8 cellular contexts compared by ENCODE assay signal in genomic region chr2:24827321-24828261, GRCh38. TPM values are rescaled to one million over a fixed set of nuclear protein-coding genes. Genes with fewer than 3 reads are reported as not detected.
DNase-seq lines count a peak whose midpoint lies in the region; ATAC-seq and TF ChIP-seq lines count a peak whose summit lies in the region.

No MANE protein-coding gene starts in this region.

- no peak overlapping the region for H4K91ac ChIP-seq in mesenchymal stem cell (ENCODE audit: low read length)

- POLR2A ChIA-PET in activated CD8-positive, alpha-beta T cell treated with anti-CD3 and anti-CD28 coated beads for 36 hours (lab: Charles Lee), result interaction anchor here (0.8 to 1.1 kb wide), 2 partner anchors 9 to 34 kb away, joined by 3 read pairs; partner anchors contain the start of genes CENPO and PTRHD1

- H3K4me1 Mint-ChIP-seq in activated CD8-positive, alpha-beta T cell treated with anti-CD3 and anti-CD28 coated beads for 36 hours (ENCODE audit: low read depth), result peaks cover 18% of the 10 kb centered on the region

- H3K36me3 Mint-ChIP-seq in activated CD8-positive, alpha-beta T cell treated with anti-CD3 and anti-CD28 coated beads for 36 hours (ENCODE audit: low read depth), result peaks cover 26% of the 10 kb centered on the region

- ATAC-seq in GM18870 (IDR thresholded peaks at IDR 0.05; ENCODE audit: unreplicated experiment) (peak; percentile 57), HG03520 (IDR thresholded peaks at IDR 0.05; ENCODE audit: unreplicated experiment) (peak; percentile 89)
- peak; percentile 86 for ATAC-seq in activated CD8-positive, alpha-beta T cell treated with anti-CD3 and anti-CD28 coated beads for 36 hours

- H2AFZ ChIP-seq in mesenchymal stem cell (ENCODE audit: low read depth, low read length), result no peak overlapping the region

- intact Hi-C loops in activated CD8-positive, alpha-beta T cell treated with anti-CD3 and anti-CD28 coated beads for 36 hours (cut with micrococcal nuclease), result loop anchor here (2.0 kb wide), 1 partner anchor 417 kb away; no protein-coding TSS in a partner anchor

- no peaks in the 10 kb centered on the region for H3K9me3 Mint-ChIP-seq in activated CD8-positive, alpha-beta T cell treated with anti-CD3 and anti-CD28 coated beads for 36 hours

- H3K4ac ChIP-seq in mesenchymal stem cell (ENCODE audit: low read depth in 1 of 2, low read length in 2 of 2), result peak overlapping the region in 1 of 2 experiments; percentile 42

- peak overlapping the region; percentile 43 for H3K27ac Mint-ChIP-seq in activated CD8-positive, alpha-beta T cell treated with anti-CD3 and anti-CD28 coated beads for 36 hours

- H3K4me2 ChIP-seq in mesenchymal stem cell (ENCODE audit: low read length, poor library complexity, severe bottlenecking), result no peak overlapping the region

- H3K79me1 ChIP-seq in mesenchymal stem cell (replicated peaks; ENCODE audit: low read length, poor library complexity, severe bottlenecking), result peaks cover 15% of the 10 kb centered on the region

- no peak overlapping the region for H3K9ac ChIP-seq in mesenchymal stem cell (ENCODE audit: low read length)

- H2BK15ac ChIP-seq in mesenchymal stem cell (ENCODE audit: low read depth, poor library complexity, severe bottlenecking), result peak overlapping the region; percentile 3

- no peak overlapping the region for H3K14ac ChIP-seq in mesenchymal stem cell (ENCODE audit: low read length in 2 of 2)

- no peaks in the 10 kb centered on the region for H3K4me1 ChIP-seq in effector memory CD4-positive, alpha-beta T cell (ENCODE audit: control insufficient read depth, insufficient read depth, low read length, poor library complexity, severe bottlenecking)
- H3K4me1 ChIP-seq in mesenchymal stem cell (ENCODE audit: control insufficient read depth, insufficient read depth, low read depth, low read length), result peaks cover 24% of the 10 kb centered on the region

- no peaks in the 10 kb centered on the region for H3K27me3 Mint-ChIP-seq in activated CD8-positive, alpha-beta T cell treated with anti-CD3 and anti-CD28 coated beads for 36 hours

- no peaks in the 10 kb centered on the region for H3K36me3 ChIP-seq in effector memory CD4-positive, alpha-beta T cell (ENCODE audit: control insufficient read depth, insufficient read depth, low read length)
- H3K36me3 ChIP-seq in mesenchymal stem cell (ENCODE audit: control insufficient read depth in 1 of 2, insufficient read depth in 2 of 2, low read depth in 1 of 2, low read length in 2 of 2), result peaks cover 12 to 31% of the 10 kb centered on the region in 2 experiments

- H2AK5ac ChIP-seq in mesenchymal stem cell (ENCODE audit: low read length, severe bottlenecking), result no peak overlapping the region

- H4K8ac ChIP-seq in mesenchymal stem cell (ENCODE audit: low read length), result peak overlapping the region; percentile 68

- no peak overlapping the region for H3K4me3 Mint-ChIP-seq in activated CD8-positive, alpha-beta T cell treated with anti-CD3 and anti-CD28 coated beads for 36 hours

- H3K27me3 ChIP-seq in effector memory CD4-positive, alpha-beta T cell (replicated peaks; ENCODE audit: control insufficient read depth, insufficient read depth, low read length, poor library complexity, severe bottlenecking), result no peaks in the 10 kb centered on the region
- no peaks in the 10 kb centered on the region for H3K27me3 ChIP-seq in mesenchymal stem cell (ENCODE audit: control insufficient read depth in 1 of 2, insufficient read depth in 1 of 2, low read length in 2 of 2)

- no peak overlapping the region for H2BK120ac ChIP-seq in mesenchymal stem cell (ENCODE audit: low read depth, low read length)

- H3K18ac ChIP-seq in mesenchymal stem cell (ENCODE audit: low read depth in 1 of 2, low read length in 2 of 2), result no peak overlapping the region

- H3K9me3 ChIP-seq in effector memory CD4-positive, alpha-beta T cell (ENCODE audit: control insufficient read depth, low read length), result no peaks in the 10 kb centered on the region
- H3K9me3 ChIP-seq in mesenchymal stem cell (ENCODE audit: control insufficient read depth, low read length), result no peaks in the 10 kb centered on the region

- DNase-seq in AG10803 (ENCODE audit: low read depth) (peak; percentile 86), NCI-H82 treated with DMSO at 0.1 percent for 48 hours (lab: John Stamatoyannopoulos, UW; ENCODE audit: unreplicated experiment) (peak; percentile 38), mesenchymal stem cell (peak; percentile 88)
- peak; percentile 85 for DNase-seq in activated CD8-positive, alpha-beta T cell treated with anti-CD3 and anti-CD28 coated beads for 36 hours
- DNase-seq in effector memory CD4-positive, alpha-beta T cell, result peak; percentile 38 to 57 (median 42)
- DNase-seq in stimulated activated CD8-positive, alpha-beta memory T cell treated with anti-CD3 and anti-CD28 coated beads, Interleukin-15, amount 100 ng/mL, for 24 hours (ENCODE audit: low read depth), result peak; percentile 28

- H3K4me3 ChIP-seq in AG10803 (ENCODE audit: low read length) (no peak overlapping the region), mesenchymal stem cell (ENCODE audit: insufficient read depth in 1 of 2, low read depth in 1 of 2, low read length in 2 of 2) (no peak overlapping the region)
- no peak overlapping the region for H3K4me3 ChIP-seq in effector memory CD4-positive, alpha-beta T cell (ENCODE audit: insufficient read depth, low read depth, low read length, poor library complexity, severe bottlenecking)

- no peak overlapping the region for H3K23ac ChIP-seq in mesenchymal stem cell (ENCODE audit: low read length in 2 of 2)

- no peak overlapping the region for H2BK5ac ChIP-seq in mesenchymal stem cell (ENCODE audit: low read depth, low read length, poor library complexity, severe bottlenecking)

- no peak overlapping the region for H3K27ac ChIP-seq in effector memory CD4-positive, alpha-beta T cell (ENCODE audit: insufficient read depth, low read length, poor library complexity, severe bottlenecking)
- no peak overlapping the region for H3K27ac ChIP-seq in mesenchymal stem cell (ENCODE audit: low read length, poor library complexity, severe bottlenecking)

- peak; percentile 98 for TF ChIP-seq CTCF in AG10803 (conservative IDR thresholded peaks at IDR 0.05; ENCODE audit: low read length)
- TF ChIP-seq CTCF in activated CD8-positive, alpha-beta T cell treated with anti-CD3 and anti-CD28 coated beads for 36 hours (IDR thresholded peaks at IDR 0.05), result peak; percentile 84

- CTCF ChIA-PET in activated CD8-positive, alpha-beta T cell treated with anti-CD3 and anti-CD28 coated beads for 36 hours (lab: Charles Lee), result interaction anchor here (0.6 to 5.5 kb wide), 31 partner anchors 9 to 438 kb away, joined by 3 to 94 read pairs (median 3); no protein-coding TSS in a partner anchor

- no peak overlapping the region for H2BK12ac ChIP-seq in mesenchymal stem cell (ENCODE audit: low read length in 2 of 2)

- 57% methylated on average over 31 of the region's 31 CpGs for WGBS in mesenchymal stem cell

RNA-seq across cellular contexts. Expression of gene CENPO, which starts 34.4 kb away (rescaled TPM):
- total RNA-seq in activated CD8-positive, alpha-beta T cell treated with anti-CD3 and anti-CD28 coated beads for 36 hours, result 10 to 100 TPM; 40.7 to 41.9 TPM
- 9.8 TPM for polyA plus RNA-seq in mesenchymal stem cell (2013, experiment 1 of 2)
- polyA plus RNA-seq in mesenchymal stem cell (2013, experiment 2 of 2), result 10.4 TPM

RNA-seq across cellular contexts. Expression of gene PTRHD1, which starts 34.4 kb away (rescaled TPM):
- total RNA-seq in activated CD8-positive, alpha-beta T cell treated with anti-CD3 and anti-CD28 coated beads for 36 hours, result 10 to 100 TPM; 23.2 to 24.9 TPM
- polyA plus RNA-seq in mesenchymal stem cell (2013, experiment 1 of 2), result 66.3 TPM
- polyA plus RNA-seq in mesenchymal stem cell (2013, experiment 2 of 2), result 75.4 TPM

Comparison
In these comparisons a context has a peak if more than half of its experiments do, and no peak if none do; other contexts are left out.
1. DNase-seq: peak in every context shown above with its lines; median percentile 88 in mesenchymal stem cell; 86 in AG10803; 85 in activated CD8-positive, alpha-beta T cell treated with anti-CD3 and anti-CD28 coated beads for 36 hours; 42 in effector memory CD4-positive, alpha-beta T cell; 38 in NCI-H82 treated with DMSO at 0.1 percent for 48 hours; 28 in stimulated activated CD8-positive, alpha-beta memory T cell treated with anti-CD3 and anti-CD28 coated beads, Interleukin-15, amount 100 ng/mL, for 24 hours.